1 cellular context compared by ENCODE assay signal in genomic region chr1:155273134-155273982, GRCh38.
TF ChIP-seq lines count a peak whose summit lies in the region.

CLK2 (minus strand) TSS chr1:155273504; CDS start chr1:155270977, 2,527 bp downstream.

TF ChIP-seq in K562, 482 proteins besides CTCF, POLR2A, EP300 and RAD21 (continued from another document and continues in another):
- TF ChIP-seq E4F1 (CRISPR knock-in tag; IDR thresholded peaks at IDR 0.05; ENCODE audit: borderline replicate concordance) (no peak), DMBX1 (CRISPR knock-in tag; IDR thresholded peaks at IDR 0.05; ENCODE audit: borderline replicate concordance) (0 out of 2 replicates have a peak, but pooled peaks have one; percentile 16), HDAC1 (IDR thresholded peaks at IDR 0.05) (peak in 1 of 2 experiments; percentile 87; a peak in 2 of 4 replicates), YY1 (IDR thresholded peaks at IDR 0.05; ENCODE audit: borderline replicate concordance in 1 of 3, control insufficient read depth in 1 of 3, extremely low read depth in 1 of 3, insufficient read depth in 3 of 3, insufficient read length in 1 of 3, insufficient replicate concordance in 2 of 3, low read depth in 1 of 3, low read length in 2 of 3) (peak; percentile 56 to 93 (median 88)), ETV6 (IDR thresholded peaks at IDR 0.05; ENCODE audit: borderline replicate concordance in 1 of 2, low read depth in 2 of 2, low read length in 1 of 2) (no peak), ETV6 (CRISPR knock-in tag; IDR thresholded peaks at IDR 0.05; ENCODE audit: borderline replicate concordance) (no peak), E2F1 (CRISPR knock-in tag; IDR thresholded peaks at IDR 0.05) (0 out of 2 replicates have a peak, but pooled peaks have one; percentile 28), STAT6 (CRISPR knock-in tag; IDR thresholded peaks at IDR 0.05) (no peak), EZH2 (IDR thresholded peaks at IDR 0.05; ENCODE audit: borderline replicate concordance, low read depth, low read length) (no peak), HDGF (IDR thresholded peaks at IDR 0.05) (no peak), KLF6 (CRISPR knock-in tag; IDR thresholded peaks at IDR 0.05; ENCODE audit: borderline replicate concordance) (no peak), KDM1A (IDR thresholded peaks at IDR 0.05) (no peak), MXD1 (CRISPR knock-in tag; IDR thresholded peaks at IDR 0.05; ENCODE audit: borderline replicate concordance, poor library complexity, severe bottlenecking) (peak; percentile 67), ZNF146 (CRISPR knock-in tag; IDR thresholded peaks at IDR 0.05; ENCODE audit: unreplicated experiment) (no peak), MTF1 (CRISPR knock-in tag; IDR thresholded peaks at IDR 0.05; ENCODE audit: borderline replicate concordance) (no peak), PTRF (tag; IDR thresholded peaks at IDR 0.05) (no peak), ZNF57 (CRISPR knock-in tag; IDR thresholded peaks at IDR 0.05) (no peak), MNT (conservative IDR thresholded peaks at IDR 0.05) (peak; percentile 99), MEIS2 (IDR thresholded peaks at IDR 0.05; ENCODE audit: partially characterized antibody) (peak; percentile 79), RAD51 (IDR thresholded peaks at IDR 0.05; ENCODE audit: borderline replicate concordance, low read depth) (peak; percentile 87), CBFB (CRISPR knock-in tag; IDR thresholded peaks at IDR 0.05) (0 out of 2 replicates have a peak, but pooled peaks have one; percentile 64), BRF1 (IDR thresholded peaks at IDR 0.05; ENCODE audit: borderline replicate concordance, extremely low read depth, insufficient read length) (no peak), HINFP (tag; conservative IDR thresholded peaks at IDR 0.05; ENCODE audit: low read depth) (no peak), CHD4 (IDR thresholded peaks at IDR 0.05; ENCODE audit: insufficient read depth, insufficient replicate concordance, low read depth, low read length, poor library complexity, severe bottlenecking) (no peak), ZKSCAN1 (IDR thresholded peaks at IDR 0.05; ENCODE audit: low read depth, low read length) (no peak), PML (IDR thresholded peaks at IDR 0.05; ENCODE audit: low read length) (peak; percentile 31; the same call in 1 of the 2 replicates), POLR2AphosphoS5 (IDR thresholded peaks at IDR 0.05; ENCODE audit: control insufficient read depth, insufficient read depth, low read depth, low read length) (peak; percentile 77), PHF8 (IDR thresholded peaks at IDR 0.05; ENCODE audit: borderline replicate concordance, low read length) (peak; percentile 51; the same call in 1 of the 2 replicates), STAT5B (CRISPR knock-in tag; IDR thresholded peaks at IDR 0.05) (no peak), ZNF740 (CRISPR knock-in tag; IDR thresholded peaks at IDR 0.05) (peak; percentile 81; the same call in 1 of the 2 replicates), ZNF740 (tag; IDR thresholded peaks at IDR 0.05) (0 out of 4 replicates have a peak, but pooled peaks of 1 of the 2 experiments have one; percentile 51), CREM (IDR thresholded peaks at IDR 0.05; ENCODE audit: low read depth) (peak; percentile 85), ZNF408 (CRISPR knock-in tag; IDR thresholded peaks at IDR 0.05; ENCODE audit: low read depth) (no peak), RNF219 (CRISPR knock-in tag; IDR thresholded peaks at IDR 0.05) (no peak), STAG1 (CRISPR knock-in tag; IDR thresholded peaks at IDR 0.05; ENCODE audit: borderline replicate concordance) (no peak), ASH1L (IDR thresholded peaks at IDR 0.05; ENCODE audit: borderline replicate concordance, low read depth, partially characterized antibody) (no peak), SMARCB1 (IDR thresholded peaks at IDR 0.05; ENCODE audit: insufficient read length, low read depth) (no peak), TCF7L2 (IDR thresholded peaks at IDR 0.05; ENCODE audit: low read depth, low read length) (no peak), ARID2 (IDR thresholded peaks at IDR 0.05) (no peak), ZBED1 (IDR thresholded peaks at IDR 0.05) (no peak), ZZZ3 (IDR thresholded peaks at IDR 0.05) (0 out of 2 replicates have a peak, but pooled peaks have one; percentile 46), ELF1 (tag; IDR thresholded peaks at IDR 0.05) (peak; percentile 77), ZNF347 (CRISPR knock-in tag; IDR thresholded peaks at IDR 0.05; ENCODE audit: low read depth) (no peak), ZNF830 (CRISPR knock-in tag; IDR thresholded peaks at IDR 0.05) (no peak), POLR3G (IDR thresholded peaks at IDR 0.05; ENCODE audit: extremely low read depth, insufficient read length, insufficient replicate concordance) (no peak), SIX5 (IDR thresholded peaks at IDR 0.05; ENCODE audit: borderline replicate concordance in 1 of 2, insufficient read depth in 1 of 2, low read depth in 1 of 2, low read length in 2 of 2) (no peak), ZBTB12 (CRISPR knock-in tag; IDR thresholded peaks at IDR 0.05) (peak; percentile 51; the same call in 1 of the 2 replicates), ZBTB26 (CRISPR knock-in tag; IDR thresholded peaks at IDR 0.05) (no peak), SMAD2 (IDR thresholded peaks at IDR 0.05; ENCODE audit: low read depth, low read length) (no peak)
